In genomic region chr2:113235347-113236226, GRCh38 we compare ENCODE assay signal across 9 cellular contexts. TPM values are rescaled to one million over a fixed set of nuclear protein-coding genes. Genes with fewer than 3 reads are reported as not detected.
DNase-seq lines count a peak whose midpoint lies in the region; ATAC-seq, FAIRE-seq and TF ChIP-seq lines count a peak whose summit lies in the region.
"Not testable (repeated sequence)": the region's sequence is repeated elsewhere in the genome, so short reads cannot be mapped to it uniquely, and the experiment has no call there.
"Had no signal": no experiment of that assay in that cellular context is flagged by ENCODE, and none has a peak within 500 bp of the region (broad histone marks: within the 10 kb centered on the region; RNA-seq: fewer than 3 reads in every experiment).

No MANE protein-coding gene starts in this region.

- peak overlapping the region; percentile 11 for H3K27ac ChIP-seq in astrocyte (ENCODE audit: low read depth, low read length)
- H3K27ac ChIP-seq in gastrocnemius medialis: peak overlapping the region; percentile 10 to 76 (median 73)
- peak overlapping the region; percentile 79 for H3K27ac ChIP-seq in suprapubic skin

- H3K27me3 ChIP-seq in astrocyte (ENCODE audit: insufficient read depth, low read length); gastrocnemius medialis; suprapubic skin: not testable (repeated sequence)

- not testable (repeated sequence) for H3K27ac Mint-ChIP-seq in astrocyte (ENCODE audit: unreplicated experiment)

- 67% methylated on average over 27 of the region's 74 CpGs for WGBS in suprapubic skin

- intact Hi-C loops in left ventricle myocardium superior (cut with micrococcal nuclease); gastrocnemius medialis (cut with DNase I; ENCODE audit: low total_unique reads): not testable (repeated sequence)

- H3K79me2 ChIP-seq in astrocyte (ENCODE audit: insufficient read depth, low read length): not testable (repeated sequence)

- in situ Hi-C loops in gastrocnemius medialis (cut with MboI; ENCODE audit: low sequenced_read_pairs in 4 of 4): not testable (repeated sequence)

- not testable (repeated sequence) for H3K36me3 Mint-ChIP-seq in astrocyte (ENCODE audit: low read depth, unreplicated experiment)

- TF ChIP-seq POLR2A in gastrocnemius medialis (IDR thresholded peaks at IDR 0.05) (peak; percentile 31 to 75), suprapubic skin (IDR thresholded peaks at IDR 0.05) (peak in 1 of 2 donors; percentile 63)

- POLR2A ChIA-PET in GM10248 (lab: Yijun Ruan, JAX): not testable (repeated sequence)

- H3K27me3 Mint-ChIP-seq in astrocyte (ENCODE audit: low read depth, unreplicated experiment): not testable (repeated sequence)

- TF ChIP-seq CTCF in GM10248 (IDR thresholded peaks at IDR 0.05; ENCODE audit: control extremely low read depth, extremely low read depth, low read depth, missing control alignments); astrocyte (IDR thresholded peaks at IDR 0.05; ENCODE audit: insufficient read depth, low read depth, low read length); gastrocnemius medialis (IDR thresholded peaks at IDR 0.05 in 4 of 5, conservative IDR thresholded peaks at IDR 0.05 in 1 of 5); suprapubic skin (IDR thresholded peaks at IDR 0.05): not testable (repeated sequence)

- peak; percentile 73 for DNase-seq in GM10248 (ENCODE audit: extremely low spot score)
- peak; percentile 56 for DNase-seq in NCI-H460 (ENCODE audit: extremely low read depth, low read depth)
- peak; percentile 51 to 61 for DNase-seq in activated CD4-positive, alpha-beta T cell treated with anti-CD3 and anti-CD28 coated beads for 4 hours
- DNase-seq in astrocyte (ENCODE audit: low read depth): peak; percentile 55
- DNase-seq in left ventricle myocardium superior: peak; percentile 55
- DNase-seq in gastrocnemius medialis: peak in 1 of 2 donors; percentile 67
- not testable (repeated sequence) for DNase-seq in suprapubic skin (ENCODE audit: low spot score in 2 of 2)

- not testable (repeated sequence) for H2AFZ ChIP-seq in astrocyte (ENCODE audit: low read depth, low read length)

- FAIRE-seq in astrocyte (lab: Jason Lieb, UNC): not testable (repeated sequence)

- peak overlapping the region; percentile 17 for H3K9ac ChIP-seq in astrocyte (ENCODE audit: low read length)

- H3K9me3 Mint-ChIP-seq in astrocyte (ENCODE audit: unreplicated experiment): not testable (repeated sequence)

- CTCF ChIA-PET in GM10248 (lab: Yijun Ruan, JAX): interaction anchor here (1.1 to 2.2 kb wide), 9 partner anchors 14 to 155 kb away, joined by 3 to 11 read pairs (median 4); no protein-coding TSS in a partner anchor

- H4K20me1 ChIP-seq in astrocyte (ENCODE audit: insufficient read depth, low read length): not testable (repeated sequence)

- TF ChIP-seq EP300 in suprapubic skin (IDR thresholded peaks at IDR 0.05): not testable (repeated sequence)

- not testable (repeated sequence) for H3K36me3 ChIP-seq in astrocyte (ENCODE audit: insufficient read depth, low read length); gastrocnemius medialis; suprapubic skin

- H3K4me1 ChIP-seq in astrocyte (ENCODE audit: insufficient read depth, low read length) (peaks cover 18% of the 10 kb centered on the region), gastrocnemius medialis (peaks cover 0 to 16% of the 10 kb centered on the region in 2 donors), suprapubic skin (peaks cover 31% of the 10 kb centered on the region)

- not testable (repeated sequence) for H3K9me3 ChIP-seq in astrocyte (ENCODE audit: insufficient read depth, low read depth, low read length); gastrocnemius medialis; suprapubic skin

- ATAC-seq in HG02981 (IDR thresholded peaks at IDR 0.05; ENCODE audit: unreplicated experiment) (peak; percentile 83), left ventricle myocardium superior (peak; percentile 66), gastrocnemius medialis (peak; percentile 58 to 59)

- not testable (repeated sequence) for H3K4me2 ChIP-seq in astrocyte (ENCODE audit: low read length)

- not testable (repeated sequence) for H3K4me3 Mint-ChIP-seq in astrocyte (ENCODE audit: unreplicated experiment)

- peaks cover 19% of the 10 kb centered on the region for H3K4me1 Mint-ChIP-seq in astrocyte (ENCODE audit: low read depth, unreplicated experiment)

- H3K4me3 ChIP-seq in astrocyte (ENCODE audit: insufficient read depth, low read depth, low read length): not testable (repeated sequence)
- H3K4me3 ChIP-seq in gastrocnemius medialis (peak overlapping the region; percentile 31 to 62 (median 52)), suprapubic skin (peak overlapping the region; percentile 52)

RNA-seq across cellular contexts. Expression of gene PAX8, which starts 43.1 kb away (rescaled TPM):
- total RNA-seq in NCI-H460 (2014; rRNA removed; shearing (Covaris generic)): 1.0 and 1.4 TPM in 2 replicates
- 0.40 and 0.51 TPM in 2 replicates for polyA plus RNA-seq in NCI-H460 (2014; cell fraction: nucleus; rRNA removed)
- total RNA-seq in astrocyte: 0.48 and 1.2 TPM in 2 replicates
- total RNA-seq in left ventricle myocardium superior: 0.30 TPM
- total RNA-seq in gastrocnemius medialis: 1 to 10 TPM in 3 of 4 donors, under 1 TPM in 1; 0.27 to 8.7 (median 2.1) TPM
- total RNA-seq in suprapubic skin: 1 to 10 TPM; 2.3 to 7.7 (median 5.6) TPM
- total RNA-seq: cardiac muscle cell had no signal
- polyA plus RNA-seq: cardiac muscle cell had no signal

Comparison
In these comparisons a context has a peak if more than half of its experiments do, and no peak if none do; other contexts are left out.
1. H3K27ac ChIP-seq: peak in every context shown above with its lines; median percentile 79 in suprapubic skin; 73 in gastrocnemius medialis; 11 in astrocyte.